ENCODE assay signal across 8 cellular contexts in the genomic region with DNA sequence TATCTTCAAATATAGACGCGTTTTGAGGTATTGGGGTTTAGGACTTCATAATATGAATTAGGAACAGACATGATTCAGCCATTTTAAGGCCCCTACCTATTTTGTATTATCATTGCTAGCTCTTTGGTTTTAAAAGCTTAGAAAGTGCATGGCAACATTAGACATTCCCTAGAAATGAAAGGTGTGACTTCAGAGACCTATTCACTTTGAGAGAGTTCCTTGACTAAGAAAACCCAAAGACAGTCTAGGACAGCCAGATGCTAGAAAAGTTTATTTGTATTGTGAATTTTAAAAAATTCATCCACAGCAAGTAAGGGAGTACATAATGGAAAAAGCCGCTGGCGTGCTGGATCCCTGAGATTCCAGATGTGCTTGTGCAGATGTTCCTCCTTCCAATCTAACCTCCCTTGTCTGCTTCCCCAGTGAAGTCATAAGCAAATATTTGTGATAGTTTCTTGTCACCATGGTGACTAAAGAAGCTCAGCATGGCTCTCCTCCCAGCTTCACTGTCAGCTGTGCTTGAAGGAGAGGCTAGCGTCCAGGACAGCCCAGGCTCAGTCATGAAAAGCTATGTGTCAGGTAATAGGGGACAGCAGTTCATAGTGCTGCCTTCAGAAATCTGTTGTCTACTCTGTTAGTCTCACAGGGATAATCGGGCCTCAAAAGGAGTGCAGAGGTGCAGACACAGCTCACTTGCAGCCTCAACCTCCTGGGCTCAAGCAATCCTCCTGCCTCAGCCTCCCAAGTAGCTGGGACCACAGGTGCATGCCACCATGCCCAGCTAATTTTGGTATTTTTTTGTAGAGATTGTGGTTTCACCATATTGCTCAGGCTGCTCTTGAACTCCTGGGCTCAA. TPM values are rescaled to one million over a fixed set of nuclear protein-coding genes. Genes with fewer than 3 reads are reported as not detected.
DNase-seq lines count a peak whose midpoint lies in the region; ATAC-seq, FAIRE-seq and TF ChIP-seq lines count a peak whose summit lies in the region.

No MANE protein-coding gene starts in this region.

- no peak overlapping the region for H3K56ac ChIP-seq in mesendoderm (ENCODE audit: low read length)

- ATAC-seq in GM19395 (IDR thresholded peaks at IDR 0.05; ENCODE audit: unreplicated experiment) = no peak
- no peak for ATAC-seq in HG03520 (IDR thresholded peaks at IDR 0.05; ENCODE audit: unreplicated experiment)

- TF ChIP-seq POLR2A in GM12891 (IDR thresholded peaks at IDR 0.05; ENCODE audit: low read depth, low read length) = no peak

- H2BK5ac ChIP-seq in mesendoderm (ENCODE audit: low read length) = no peak overlapping the region

- no peak overlapping the region for H2AK5ac ChIP-seq in mesendoderm (ENCODE audit: low read length)

- H3K9ac ChIP-seq in mesendoderm (ENCODE audit: low read length) = no peak overlapping the region

- no peak overlapping the region for H3K27ac ChIP-seq in mesendoderm (ENCODE audit: low read depth, low read length)

- peaks cover 17% of the 10 kb centered on the region for H3K79me2 ChIP-seq in mesendoderm (ENCODE audit: control insufficient read depth, insufficient read depth, low read length)

- H3K18ac ChIP-seq in mesendoderm (ENCODE audit: low read length) = no peak overlapping the region

- peaks cover 9% of the 10 kb centered on the region for H3K79me1 ChIP-seq in mesendoderm (ENCODE audit: low read length)

- no peak overlapping the region for H3K23ac ChIP-seq in mesendoderm (ENCODE audit: low read length)

- no peaks in the 10 kb centered on the region for H3K36me3 ChIP-seq in mesendoderm (ENCODE audit: control insufficient read depth, insufficient read depth, low read length)

- H4K5ac ChIP-seq in mesendoderm (ENCODE audit: low read length) = no peak overlapping the region

- no peak overlapping the region for H2BK15ac ChIP-seq in mesendoderm (replicated peaks; ENCODE audit: low read depth)

- TF ChIP-seq CTCF in AG10803 (conservative IDR thresholded peaks at IDR 0.05; ENCODE audit: low read length) = no peak

- H2BK120ac ChIP-seq in mesendoderm (ENCODE audit: low read depth, low read length) = no peak overlapping the region

- no peak overlapping the region for H4K8ac ChIP-seq in mesendoderm (ENCODE audit: low read depth, low read length)

- H3K4me1 ChIP-seq in mesendoderm (ENCODE audit: control insufficient read depth, low read depth, low read length) = no peaks in the 10 kb centered on the region

- no peak overlapping the region for H3K4ac ChIP-seq in mesendoderm (ENCODE audit: low read depth, low read length)

- H3K4me3 ChIP-seq in AG10803 (ENCODE audit: low read length) (no peak overlapping the region), mesendoderm (ENCODE audit: low read length) (no peak overlapping the region)

- WGBS in mesendoderm (ENCODE audit: extremely low coverage, insufficient coverage, low lambda C conversion rate) = no CpG with 5 or more reads among the region's 6 CpGs

- no peak for FAIRE-seq in GM12891 (lab: Jason Lieb, UNC)

- DNase-seq in AG10803 (ENCODE audit: low read depth) = peak; percentile 95
- peak; percentile 80 for DNase-seq in LHCN-M2 (ENCODE audit: low read depth)
- peak; percentile 40 for DNase-seq in dermis blood vessel endothelial cell
- peak; percentile 80 for DNase-seq in mesendoderm
- DNase-seq in activated CD8-positive, alpha-beta memory T cell treated with anti-CD3 and anti-CD28 coated beads, Interleukin-2, amount 50 U/mL, for 48 hours = no peak
- DNase-seq in GM12891 (ENCODE audit: insufficient read length, low spot score) = no peak

- no peak overlapping the region for H3K4me2 ChIP-seq in mesendoderm (ENCODE audit: low read length)

- H3K27me3 ChIP-seq in mesendoderm (ENCODE audit: insufficient read depth, low read length, poor library complexity) = no peaks in the 10 kb centered on the region

TF ChIP-seq in GM12891, 5 proteins besides CTCF, POLR2A, EP300 and RAD21:
- TF ChIP-seq POU2F2 (IDR thresholded peaks at IDR 0.05; ENCODE audit: low read depth, low read length) (no peak), PAX5 (IDR thresholded peaks at IDR 0.05; ENCODE audit: insufficient read depth, low read length, severe bottlenecking) (no peak), TAF1 (IDR thresholded peaks at IDR 0.05; ENCODE audit: low read depth, low read length) (no peak), SPI1 (IDR thresholded peaks at IDR 0.05; ENCODE audit: low read depth, low read length) (no peak), POLR2AphosphoS5 (IDR thresholded peaks at IDR 0.05; ENCODE audit: low read depth, low read length) (no peak)

RNA-seq across cellular contexts. Expression of a gene that starts 34.8 kb away (rescaled TPM):
- total RNA-seq in LHCN-M2 (2014; rRNA removed) (50.8 and 57.4 TPM in 2 replicates), dermis blood vessel endothelial cell (34.4 and 50.3 TPM in 2 replicates)
- polyA plus RNA-seq in LHCN-M2 (2012) = 24.4 TPM
- 35.1 TPM for polyA plus RNA-seq in mesendoderm (2013, experiment 1 of 2)
- polyA plus RNA-seq in mesendoderm (2013, experiment 2 of 2) = 34.9 TPM
- polyA plus RNA-seq in GM12891 (2012; ENCODE audit: low read depth, missing spikeins) = 11.1 TPM

RNA-seq across cellular contexts. Expression of a gene that starts 36.8 kb away (rescaled TPM):
- total RNA-seq in LHCN-M2 (2014; rRNA removed) (79.6 and 81.6 TPM in 2 replicates), dermis blood vessel endothelial cell (83.7 and 93.6 TPM in 2 replicates)
- 37.4 TPM for polyA plus RNA-seq in LHCN-M2 (2012)
- 29.1 TPM for polyA plus RNA-seq in mesendoderm (2013, experiment 1 of 2)
- 28.4 TPM for polyA plus RNA-seq in mesendoderm (2013, experiment 2 of 2)
- polyA plus RNA-seq in GM12891 (2012; ENCODE audit: low read depth, missing spikeins) = 31.7 TPM

RNA-seq across cellular contexts. Expression of a gene that starts 57.7 kb away (rescaled TPM):
- total RNA-seq in LHCN-M2 (2014; rRNA removed) = 9.1 and 10.8 TPM in 2 replicates
- 21.6 TPM for polyA plus RNA-seq in LHCN-M2 (2012)
- total RNA-seq in dermis blood vessel endothelial cell = 10.8 and 16.8 TPM in 2 replicates
- polyA plus RNA-seq in mesendoderm (2013, experiment 1 of 2) = 12.9 TPM
- 12.8 TPM for polyA plus RNA-seq in mesendoderm (2013, experiment 2 of 2)
- polyA plus RNA-seq in GM12891 (2012; ENCODE audit: low read depth, missing spikeins) = 128 TPM

Comparison
In these comparisons a context has a peak if more than half of its experiments do, and no peak if none do; other contexts are left out.
1. DNase-seq: peak in AG10803 (single experiment), LHCN-M2 (single experiment), dermis blood vessel endothelial cell (single experiment) and mesendoderm (single experiment); none in activated CD8-positive, alpha-beta memory T cell treated with anti-CD3 and anti-CD28 coated beads, Interleukin-2, amount 50 U/mL, for 48 hours (single experiment) and GM12891 (single experiment).